Comparison of ENCODE assay signal across 8 cellular contexts in genomic region chr1:175648927-175649326, GRCh38.
"Had no signal": no experiment of that assay in that cellular context is flagged by ENCODE, and none has a peak within 500 bp of the region (broad histone marks: within the 10 kb centered on the region; RNA-seq: fewer than 3 reads in every experiment).

No MANE protein-coding gene starts in this region.

- H2AFZ ChIP-seq: GM23338 had no signal

- H3K36me3 ChIP-seq: HAP-1 had no signal

- H3K4me3 Mint-ChIP-seq: GM23338, HFFc6, IgD-negative memory B cell had no signal

- H3K27ac Mint-ChIP-seq: GM23338, HFFc6, IgD-negative memory B cell had no signal

- H3K9me3 Mint-ChIP-seq: GM23338, HFFc6, IgD-negative memory B cell had no signal

- H3K4me2 ChIP-seq: GM23338 had no signal

- H3K4me3 ChIP-seq: GM23338, HAP-1, K562 had no signal

- H3K9me3 ChIP-seq: HAP-1 had no signal

- FAIRE-seq: HTR-8/SVneo, K562 had no signal

- H3K4me1 ChIP-seq: HAP-1 had no signal

- DNase-seq: HFFc6, KG1 had no signal

- H3K27me3 Mint-ChIP-seq: IgD-negative memory B cell had no signal

- ATAC-seq: HCT116, K562 had no signal
